8 cellular contexts compared by ENCODE assay signal in genomic region chr10:100913470-100913865, GRCh38. TPM values are rescaled to one million over a fixed set of nuclear protein-coding genes. Genes with fewer than 3 reads are reported as not detected.
DNase-seq lines count a peak whose midpoint lies in the region; ATAC-seq, FAIRE-seq and TF ChIP-seq lines count a peak whose summit lies in the region.

No MANE protein-coding gene starts in this region.

- in situ Hi-C loops in mammary epithelial cell (cut with MboI; ENCODE audit: low sequenced_read_pairs in 2 of 2), result no loop called here

- H3K4me2 ChIP-seq in A549 (peak overlapping the region; percentile 89), mammary epithelial cell (ENCODE audit: insufficient read depth, low read depth, low read length) (peak overlapping the region; percentile 82)

- POLR2A ChIA-PET in A549 (lab: Yijun Ruan, JAX), result interaction anchor here (0.6 to 1.9 kb wide), 5 partner anchors 8 to 35 kb away, joined by 4 to 9 read pairs (median 4); no protein-coding TSS in a partner anchor

- no peak for TF ChIP-seq RAD21 in A549 (conservative IDR thresholded peaks at IDR 0.05 in 1 of 2, IDR thresholded peaks at IDR 0.05 in 1 of 2)

- peak overlapping the region; percentile 51 for H3K9ac ChIP-seq in mammary epithelial cell (ENCODE audit: insufficient read depth, low read length)

- H3K4me1 ChIP-seq in A549, result peaks cover 29% of the 10 kb centered on the region; the same call in 2 of the 3 replicates
- peaks cover 8% of the 10 kb centered on the region for H3K4me1 ChIP-seq in mammary epithelial cell (ENCODE audit: insufficient read depth, low read length)
- H3K4me1 ChIP-seq in mononuclear cell (ENCODE audit: insufficient read depth, low read length), result peaks cover 25% of the 10 kb centered on the region

- DNase-seq in A549 (ENCODE audit: low read depth in 1 of 2, low spot score in 1 of 2) (no peak), HL-60 (ENCODE audit: low read depth in 1 of 2, low spot score in 1 of 2) (peak in 1 of 2 experiments; percentile 35), mammary epithelial cell (no peak), RCC 7860 (ENCODE audit: low spot score) (no peak), NCI-H1092 (lab: John Stamatoyannopoulos, UW) (no peak), mesenteric fat pad (ENCODE audit: low spot score) (no peak)

- intact Hi-C loops in mammary epithelial cell (cut with micrococcal nuclease), result no loop called here

- H4K20me1 ChIP-seq in mammary epithelial cell (ENCODE audit: insufficient read depth, low read length), result no peaks in the 10 kb centered on the region

- H3K27ac ChIP-seq in A549 (peak overlapping the region; percentile 96 to 97; a peak in 5 of 6 replicates), HL-60 (replicated peaks) (peak overlapping the region; percentile 91), mammary epithelial cell (ENCODE audit: insufficient read depth, low read depth, low read length) (peak overlapping the region; percentile 8)

- TF ChIP-seq CTCF in A549 (IDR thresholded peaks at IDR 0.05) (no peak), HL-60 (IDR thresholded peaks at IDR 0.05; ENCODE audit: insufficient read depth, low read length) (no peak), mammary epithelial cell (conservative IDR thresholded peaks at IDR 0.05 in 1 of 2, IDR thresholded peaks at IDR 0.05 in 1 of 2; ENCODE audit: extremely low read depth in 1 of 2, insufficient read depth in 1 of 2, low read depth in 1 of 2, low read length in 2 of 2) (no peak)

- FAIRE-seq in A549 (lab: Jason Lieb, UNC), result no peak
- no peak for FAIRE-seq in RCC 7860 (lab: Jason Lieb, UNC)

- H3K9me3 ChIP-seq in A549, result no peaks in the 10 kb centered on the region
- no peaks in the 10 kb centered on the region for H3K9me3 ChIP-seq in mammary epithelial cell (replicated peaks; ENCODE audit: insufficient read depth, low read length)
- no peaks in the 10 kb centered on the region for H3K9me3 ChIP-seq in mononuclear cell (ENCODE audit: low read depth, low read length)

- H3K79me2 ChIP-seq in mammary epithelial cell (ENCODE audit: insufficient read depth, low read length), result peaks cover 37% of the 10 kb centered on the region

- ATAC-seq in A549 (no peak), HG03108 (IDR thresholded peaks at IDR 0.05; ENCODE audit: unreplicated experiment) (no peak)

- H3K4me3 ChIP-seq in A549, result peak overlapping the region; percentile 87
- peak overlapping the region; percentile 100 for H3K4me3 ChIP-seq in HL-60 (replicated peaks; ENCODE audit: insufficient read depth, low read length)
- peak overlapping the region; percentile 83 to 97 (median 96) for H3K4me3 ChIP-seq in mammary epithelial cell (replicated peaks in 1 of 3; ENCODE audit: insufficient read depth in 1 of 3, low read depth in 2 of 3, low read length in 3 of 3)
- peak overlapping the region; percentile 99 for H3K4me3 ChIP-seq in mononuclear cell (ENCODE audit: low read length)

- dilution Hi-C loops in mammary epithelial cell (cut with HindIII; ENCODE audit: low sequenced_read_pairs), result loop anchor here (5.0 kb wide), 1 partner anchor 69 kb away; no protein-coding TSS in a partner anchor

- H3K36me3 ChIP-seq in mammary epithelial cell (ENCODE audit: insufficient read depth, low read length), result peaks cover 10% of the 10 kb centered on the region

- no peak for TF ChIP-seq POLR2A in A549 (IDR thresholded peaks at IDR 0.05; ENCODE audit: low read length)

- TF ChIP-seq EP300 in A549 (IDR thresholded peaks at IDR 0.05), result no peak

- H3K27me3 ChIP-seq in HL-60 (ENCODE audit: insufficient read depth, poor library complexity, severe bottlenecking) (no peaks in the 10 kb centered on the region), mammary epithelial cell (ENCODE audit: insufficient read depth, low read length) (no peaks in the 10 kb centered on the region), mononuclear cell (ENCODE audit: insufficient read depth, low read length) (no peaks in the 10 kb centered on the region)

- CTCF ChIA-PET in A549 (lab: Yijun Ruan, JAX) (interaction anchor here (1.1 to 2.9 kb wide), 3 partner anchors 21 to 84 kb away, joined by 3 to 8 read pairs (median 3); no protein-coding TSS in a partner anchor), mammary epithelial cell (lab: Charles Lee; ENCODE audit: low non-redundant PET) (interaction anchor here (0.6 kb wide), 1 partner anchor 182 kb away, joined by 3 read pairs; no protein-coding TSS in a partner anchor)

- WGBS in A549 (ENCODE audit: missing lambda C conversion rate), result 3% methylated on average over 10 of the region's 10 CpGs
- WGBS in mammary epithelial cell (ENCODE audit: low coverage, missing lambda C conversion rate), result 1% methylated on average over 10 of the region's 10 CpGs

- peak overlapping the region; percentile 100 for H2AFZ ChIP-seq in mammary epithelial cell (ENCODE audit: low read depth, low read length)

- BruUV-seq in mammary epithelial cell (replicated peaks; lab: Mats Ljungman, UMichigan), result no TSS peak

TF ChIP-seq in A549, 52 proteins besides CTCF, POLR2A, EP300 and RAD21:
- no peak for TF ChIP-seq HDAC2 (IDR thresholded peaks at IDR 0.05)
- TF ChIP-seq ZC3H11A (IDR thresholded peaks at IDR 0.05), result no peak
- no peak for TF ChIP-seq ZFP36 (IDR thresholded peaks at IDR 0.05; ENCODE audit: borderline replicate concordance, partially characterized antibody)
- TF ChIP-seq RFX5 (IDR thresholded peaks at IDR 0.05), result no peak
- no peak for TF ChIP-seq MYC (IDR thresholded peaks at IDR 0.05; ENCODE audit: borderline replicate concordance, low read length)
- TF ChIP-seq MAFK (IDR thresholded peaks at IDR 0.05; ENCODE audit: partially characterized antibody), result no peak
- TF ChIP-seq ZSCAN20 (CRISPR knock-in tag; IDR thresholded peaks at IDR 0.05), result no peak
- TF ChIP-seq POLR2AphosphoS2 (conservative IDR thresholded peaks at IDR 0.05; ENCODE audit: low read length), result no peak
- TF ChIP-seq MAZ (IDR thresholded peaks at IDR 0.05; ENCODE audit: borderline replicate concordance, low read depth, low read length), result no peak
- no peak for TF ChIP-seq CHD2 (IDR thresholded peaks at IDR 0.05; ENCODE audit: low read length, partially characterized antibody)
- TF ChIP-seq, protein P1, sequence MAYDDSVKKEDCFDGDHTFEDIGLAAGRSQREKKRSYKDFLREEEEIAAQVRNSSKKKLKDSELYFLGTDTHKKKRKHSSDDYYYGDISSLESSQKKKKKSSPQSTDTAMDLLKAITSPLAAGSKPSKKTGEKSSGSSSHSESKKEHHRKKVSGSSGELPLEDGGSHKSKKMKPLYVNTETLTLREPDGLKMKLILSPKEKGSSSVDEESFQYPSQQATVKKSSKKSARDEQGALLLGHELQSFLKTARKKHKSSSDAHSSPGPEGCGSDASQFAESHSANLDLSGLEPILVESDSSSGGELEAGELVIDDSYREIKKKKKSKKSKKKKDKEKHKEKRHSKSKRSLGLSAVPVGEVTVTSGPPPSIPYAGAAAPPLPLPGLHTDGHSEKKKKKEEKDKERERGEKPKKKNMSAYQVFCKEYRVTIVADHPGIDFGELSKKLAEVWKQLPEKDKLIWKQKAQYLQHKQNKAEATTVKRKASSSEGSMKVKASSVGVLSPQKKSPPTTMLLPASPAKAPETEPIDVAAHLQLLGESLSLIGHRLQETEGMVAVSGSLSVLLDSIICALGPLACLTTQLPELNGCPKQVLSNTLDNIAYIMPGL (CRISPR knock-in tag; IDR thresholded peaks at IDR 0.05; ENCODE audit: borderline replicate concordance), result no peak
- no peak for TF ChIP-seq HOXB5 (CRISPR knock-in tag; IDR thresholded peaks at IDR 0.05)

RNA-seq across cellular contexts. Expression of gene SLF2, which starts 0.7 kb away (rescaled TPM):
- 12.4 and 16.6 TPM in 2 replicates for polyA plus RNA-seq in A549 (2011; rRNA removed)
- 5.2 and 5.8 TPM in 2 replicates for polyA plus RNA-seq in A549 (2012; cell fraction: cytosol; rRNA removed)
- 5.9 and 9.4 TPM in 2 replicates for polyA plus RNA-seq in A549 (2012; cell fraction: nucleus; rRNA removed)
- 12.3 to 13.6 TPM (median 13.0 TPM) in 3 replicates for polyA plus RNA-seq in A549 (2017; fragmentation: RNase III; extraction: RNeasy Plus Mini Kit Qiagen cat#74134 plus additional on column Dnase treatment)
- 10.4 and 12.0 TPM in 2 replicates for polyA minus RNA-seq in A549 (2011; rRNA and poly(A)+ RNA removed)
- total RNA-seq in mammary epithelial cell, result 10 to 100 TPM; 24.5 to 28.3 TPM
- polyA plus RNA-seq in mammary epithelial cell, result 5.9 TPM
- polyA minus RNA-seq in mammary epithelial cell, result 20.3 TPM
- 17.0 TPM for total RNA-seq in mononuclear cell
- total RNA-seq in mesenteric fat pad, result 18.4 TPM

RNA-seq across cellular contexts. Expression of gene SEMA4G, which starts 55.8 kb away (rescaled TPM):
- polyA plus RNA-seq in A549 (2011; rRNA removed) (17.4 and 31.1 TPM in 2 replicates), A549 (2017; fragmentation: RNase III; extraction: RNeasy Plus Mini Kit Qiagen cat#74134 plus additional on column Dnase treatment) (10.2 to 13.5 TPM (median 13.3 TPM) in 3 replicates), mammary epithelial cell (2.3 TPM)
- polyA plus RNA-seq in A549 (2012; cell fraction: cytosol; rRNA removed), result 10.7 and 14.0 TPM in 2 replicates
- 22.3 and 28.5 TPM in 2 replicates for polyA plus RNA-seq in A549 (2012; cell fraction: nucleus; rRNA removed)
- 27.1 and 33.0 TPM in 2 replicates for polyA minus RNA-seq in A549 (2011; rRNA and poly(A)+ RNA removed)
- total RNA-seq in mammary epithelial cell (1 to 10 TPM in 1 of 2 donors, under 1 TPM in 1; 0.83 to 3.7 TPM), mononuclear cell (0.10 TPM), mesenteric fat pad (1.4 TPM)
- polyA minus RNA-seq in mammary epithelial cell, result 4.3 TPM

Comparison
In these comparisons a context has a peak if more than half of its experiments do, and no peak if none do; other contexts are left out.
1. H3K27ac ChIP-seq: peak in every context shown above with its lines; median percentile 96 in A549; 91 in HL-60; 8 in mammary epithelial cell.